In the genomic region with DNA sequence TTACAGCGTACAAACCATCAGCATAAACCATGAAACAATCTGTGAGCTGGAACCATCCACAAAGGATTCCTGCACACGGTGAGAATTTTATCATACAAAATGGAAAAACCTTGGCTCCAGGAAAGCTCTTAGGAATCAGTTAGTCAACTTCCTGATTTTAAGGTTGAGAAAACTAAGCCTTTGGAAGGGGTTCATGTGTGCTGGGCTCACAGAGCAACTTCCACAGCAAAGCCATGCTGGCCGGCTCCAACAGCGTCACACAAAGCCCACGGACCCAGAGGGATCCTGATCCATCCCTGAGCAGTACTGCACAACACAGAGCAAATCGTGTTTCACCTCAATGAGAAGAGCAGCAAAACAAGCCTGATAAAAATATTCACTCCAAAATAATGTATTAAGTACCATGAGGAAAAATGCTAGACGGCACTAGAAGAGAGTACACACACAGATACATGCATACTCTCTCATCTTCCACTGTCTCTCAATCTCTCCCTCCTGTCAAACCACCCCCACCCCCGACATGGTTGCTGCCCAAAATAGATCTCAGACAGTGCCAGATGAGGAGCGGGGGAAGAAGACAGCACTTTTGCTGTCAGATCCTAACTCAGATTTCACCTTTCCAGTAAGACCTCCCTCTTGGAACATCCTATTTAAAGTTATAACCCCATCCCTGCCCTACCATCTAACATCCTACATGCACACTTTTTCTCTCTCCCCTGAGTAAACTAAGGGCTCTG, we compare ENCODE assay signal across 1 cellular context.
TF ChIP-seq lines count a peak whose summit lies in the region.

No MANE protein-coding gene starts in this region.

TF ChIP-seq in GM23338, 12 proteins besides CTCF, POLR2A, EP300 and RAD21 (continued from another document):
- TF ChIP-seq, protein P1, sequence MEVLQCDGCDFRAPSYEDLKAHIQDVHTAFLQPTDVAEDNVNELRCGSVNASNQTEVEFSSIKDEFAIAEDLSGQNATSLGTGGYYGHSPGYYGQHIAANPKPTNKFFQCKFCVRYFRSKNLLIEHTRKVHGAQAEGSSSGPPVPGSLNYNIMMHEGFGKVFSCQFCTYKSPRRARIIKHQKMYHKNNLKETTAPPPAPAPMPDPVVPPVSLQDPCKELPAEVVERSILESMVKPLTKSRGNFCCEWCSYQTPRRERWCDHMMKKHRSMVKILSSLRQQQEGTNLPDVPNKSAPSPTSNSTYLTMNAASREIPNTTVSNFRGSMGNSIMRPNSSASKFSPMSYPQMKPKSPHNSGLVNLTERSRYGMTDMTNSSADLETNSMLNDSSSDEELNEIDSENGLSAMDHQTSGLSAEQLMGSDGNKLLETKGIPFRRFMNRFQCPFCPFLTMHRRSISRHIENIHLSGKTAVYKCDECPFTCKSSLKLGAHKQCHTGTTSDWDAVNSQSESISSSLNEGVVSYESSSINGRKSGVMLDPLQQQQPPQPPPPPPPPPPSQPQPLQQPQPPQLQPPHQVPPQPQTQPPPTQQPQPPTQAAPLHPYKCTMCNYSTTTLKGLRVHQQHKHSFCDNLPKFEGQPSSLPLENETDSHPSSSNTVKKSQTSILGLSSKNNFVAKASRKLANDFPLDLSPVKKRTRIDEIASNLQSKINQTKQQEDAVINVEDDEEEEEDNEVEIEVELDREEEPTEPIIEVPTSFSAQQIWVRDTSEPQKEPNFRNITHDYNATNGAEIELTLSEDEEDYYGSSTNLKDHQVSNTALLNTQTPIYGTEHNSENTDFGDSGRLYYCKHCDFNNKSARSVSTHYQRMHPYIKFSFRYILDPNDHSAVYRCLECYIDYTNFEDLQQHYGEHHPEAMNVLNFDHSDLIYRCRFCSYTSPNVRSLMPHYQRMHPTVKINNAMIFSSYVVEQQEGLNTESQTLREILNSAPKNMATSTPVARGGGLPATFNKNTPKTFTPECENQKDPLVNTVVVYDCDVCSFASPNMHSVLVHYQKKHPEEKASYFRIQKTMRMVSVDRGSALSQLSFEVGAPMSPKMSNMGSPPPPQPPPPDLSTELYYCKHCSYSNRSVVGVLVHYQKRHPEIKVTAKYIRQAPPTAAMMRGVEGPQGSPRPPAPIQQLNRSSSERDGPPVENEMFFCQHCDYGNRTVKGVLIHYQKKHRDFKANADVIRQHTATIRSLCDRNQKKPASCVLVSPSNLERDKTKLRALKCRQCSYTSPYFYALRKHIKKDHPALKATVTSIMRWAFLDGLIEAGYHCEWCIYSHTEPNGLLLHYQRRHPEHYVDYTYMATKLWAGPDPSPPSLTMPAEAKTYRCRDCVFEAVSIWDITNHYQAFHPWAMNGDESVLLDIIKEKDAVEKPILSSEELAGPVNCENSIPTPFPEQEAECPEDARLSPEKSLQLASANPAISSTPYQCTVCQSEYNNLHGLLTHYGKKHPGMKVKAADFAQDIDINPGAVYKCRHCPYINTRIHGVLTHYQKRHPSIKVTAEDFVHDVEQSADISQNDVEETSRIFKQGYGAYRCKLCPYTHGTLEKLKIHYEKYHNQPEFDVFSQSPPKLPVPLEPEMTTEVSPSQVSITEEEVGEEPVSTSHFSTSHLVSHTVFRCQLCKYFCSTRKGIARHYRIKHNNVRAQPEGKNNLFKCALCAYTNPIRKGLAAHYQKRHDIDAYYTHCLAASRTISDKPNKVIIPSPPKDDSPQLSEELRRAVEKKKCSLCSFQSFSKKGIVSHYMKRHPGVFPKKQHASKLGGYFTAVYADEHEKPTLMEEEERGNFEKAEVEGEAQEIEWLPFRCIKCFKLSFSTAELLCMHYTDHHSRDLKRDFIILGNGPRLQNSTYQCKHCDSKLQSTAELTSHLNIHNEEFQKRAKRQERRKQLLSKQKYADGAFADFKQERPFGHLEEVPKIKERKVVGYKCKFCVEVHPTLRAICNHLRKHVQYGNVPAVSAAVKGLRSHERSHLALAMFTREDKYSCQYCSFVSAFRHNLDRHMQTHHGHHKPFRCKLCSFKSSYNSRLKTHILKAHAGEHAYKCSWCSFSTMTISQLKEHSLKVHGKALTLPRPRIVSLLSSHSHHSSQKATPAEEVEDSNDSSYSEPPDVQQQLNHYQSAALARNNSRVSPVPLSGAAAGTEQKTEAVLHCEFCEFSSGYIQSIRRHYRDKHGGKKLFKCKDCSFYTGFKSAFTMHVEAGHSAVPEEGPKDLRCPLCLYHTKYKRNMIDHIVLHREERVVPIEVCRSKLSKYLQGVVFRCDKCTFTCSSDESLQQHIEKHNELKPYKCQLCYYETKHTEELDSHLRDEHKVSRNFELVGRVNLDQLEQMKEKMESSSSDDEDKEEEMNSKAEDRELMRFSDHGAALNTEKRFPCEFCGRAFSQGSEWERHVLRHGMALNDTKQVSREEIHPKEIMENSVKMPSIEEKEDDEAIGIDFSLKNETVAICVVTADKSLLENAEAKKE (CRISPR knock-in tag; IDR thresholded peaks at IDR 0.05) = no peak
- TF ChIP-seq, protein P2, sequence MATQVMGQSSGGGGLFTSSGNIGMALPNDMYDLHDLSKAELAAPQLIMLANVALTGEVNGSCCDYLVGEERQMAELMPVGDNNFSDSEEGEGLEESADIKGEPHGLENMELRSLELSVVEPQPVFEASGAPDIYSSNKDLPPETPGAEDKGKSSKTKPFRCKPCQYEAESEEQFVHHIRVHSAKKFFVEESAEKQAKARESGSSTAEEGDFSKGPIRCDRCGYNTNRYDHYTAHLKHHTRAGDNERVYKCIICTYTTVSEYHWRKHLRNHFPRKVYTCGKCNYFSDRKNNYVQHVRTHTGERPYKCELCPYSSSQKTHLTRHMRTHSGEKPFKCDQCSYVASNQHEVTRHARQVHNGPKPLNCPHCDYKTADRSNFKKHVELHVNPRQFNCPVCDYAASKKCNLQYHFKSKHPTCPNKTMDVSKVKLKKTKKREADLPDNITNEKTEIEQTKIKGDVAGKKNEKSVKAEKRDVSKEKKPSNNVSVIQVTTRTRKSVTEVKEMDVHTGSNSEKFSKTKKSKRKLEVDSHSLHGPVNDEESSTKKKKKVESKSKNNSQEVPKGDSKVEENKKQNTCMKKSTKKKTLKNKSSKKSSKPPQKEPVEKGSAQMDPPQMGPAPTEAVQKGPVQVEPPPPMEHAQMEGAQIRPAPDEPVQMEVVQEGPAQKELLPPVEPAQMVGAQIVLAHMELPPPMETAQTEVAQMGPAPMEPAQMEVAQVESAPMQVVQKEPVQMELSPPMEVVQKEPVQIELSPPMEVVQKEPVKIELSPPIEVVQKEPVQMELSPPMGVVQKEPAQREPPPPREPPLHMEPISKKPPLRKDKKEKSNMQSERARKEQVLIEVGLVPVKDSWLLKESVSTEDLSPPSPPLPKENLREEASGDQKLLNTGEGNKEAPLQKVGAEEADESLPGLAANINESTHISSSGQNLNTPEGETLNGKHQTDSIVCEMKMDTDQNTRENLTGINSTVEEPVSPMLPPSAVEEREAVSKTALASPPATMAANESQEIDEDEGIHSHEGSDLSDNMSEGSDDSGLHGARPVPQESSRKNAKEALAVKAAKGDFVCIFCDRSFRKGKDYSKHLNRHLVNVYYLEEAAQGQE (IDR thresholded peaks at IDR 0.05; ENCODE audit: unreplicated experiment) = no peak
- TF ChIP-seq STAT1 (IDR thresholded peaks at IDR 0.05; ENCODE audit: unreplicated experiment) = no peak
- TF ChIP-seq EZH2 (IDR thresholded peaks at IDR 0.05; ENCODE audit: low read depth, unreplicated experiment) = no peak
- TF ChIP-seq, protein P3, sequence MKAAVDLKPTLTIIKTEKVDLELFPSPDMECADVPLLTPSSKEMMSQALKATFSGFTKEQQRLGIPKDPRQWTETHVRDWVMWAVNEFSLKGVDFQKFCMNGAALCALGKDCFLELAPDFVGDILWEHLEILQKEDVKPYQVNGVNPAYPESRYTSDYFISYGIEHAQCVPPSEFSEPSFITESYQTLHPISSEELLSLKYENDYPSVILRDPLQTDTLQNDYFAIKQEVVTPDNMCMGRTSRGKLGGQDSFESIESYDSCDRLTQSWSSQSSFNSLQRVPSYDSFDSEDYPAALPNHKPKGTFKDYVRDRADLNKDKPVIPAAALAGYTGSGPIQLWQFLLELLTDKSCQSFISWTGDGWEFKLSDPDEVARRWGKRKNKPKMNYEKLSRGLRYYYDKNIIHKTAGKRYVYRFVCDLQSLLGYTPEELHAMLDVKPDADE (IDR thresholded peaks at IDR 0.05) = no peak
- no peak for TF ChIP-seq EZH2phosphoT487 (IDR thresholded peaks at IDR 0.05; ENCODE audit: unreplicated experiment)
- no peak for TF ChIP-seq ZNF331 (CRISPR knock-in tag; IDR thresholded peaks at IDR 0.05; ENCODE audit: low read depth)
